Comparison of ENCODE assay signal across 19 cellular contexts in genomic region chr6:44528716-44529115, GRCh38.
DNase-seq lines count a peak whose midpoint lies in the region; ATAC-seq, FAIRE-seq and TF ChIP-seq lines count a peak whose summit lies in the region.
"Had no signal": no experiment of that assay in that cellular context is flagged by ENCODE, and none has a peak within 500 bp of the region (broad histone marks: within the 10 kb centered on the region; RNA-seq: fewer than 3 reads in every experiment).

No MANE protein-coding gene starts in this region.

- H2BK15ac ChIP-seq in H1 (ENCODE audit: low read length), result peak overlapping the region; percentile 61; the same call in 1 of the 2 replicates

- H2BK20ac ChIP-seq in H1 (ENCODE audit: low read length), result no peak overlapping the region

- no peak overlapping the region for H4K5ac ChIP-seq in H1 (ENCODE audit: insufficient read length, low read depth, low read length)

- TF ChIP-seq EP300 in H1 (IDR thresholded peaks at IDR 0.05; ENCODE audit: borderline replicate concordance in 1 of 2, low read depth in 2 of 2, low read length in 2 of 2), result no peak

- POLR2A ChIA-PET in H1 (lab: Charles Lee; ENCODE audit: partially characterized antibody), result no interaction called here

- CTCF ChIA-PET in H1 (lab: Charles Lee; ENCODE audit: partially characterized antibody), result interaction anchor here (0.9 to 1.0 kb wide), 2 partner anchors 56 to 59 kb away, joined by 3 to 4 read pairs; no protein-coding TSS in a partner anchor

- TF ChIP-seq POLR2A in H1 (IDR thresholded peaks at IDR 0.05; ENCODE audit: control extremely low read depth in 1 of 2, low read depth in 2 of 2, low read length in 2 of 2), result no peak

- H3K36me3 ChIP-seq in astrocyte (ENCODE audit: insufficient read depth, low read length), result no peaks in the 10 kb centered on the region
- no peaks in the 10 kb centered on the region; a peak in 1 of 8 replicates for H3K36me3 ChIP-seq in H1 (ENCODE audit: control insufficient read depth in 2 of 4, insufficient read depth in 4 of 4, low read length in 3 of 4)

- H2AFZ ChIP-seq in astrocyte (ENCODE audit: low read depth, low read length) (no peak overlapping the region), H1 (ENCODE audit: low read length) (no peak overlapping the region)

- 0 out of 2 replicates have a peak overlapping the region, but pooled peaks have one; percentile 13 for H3K18ac ChIP-seq in H1 (ENCODE audit: extremely low read depth, low read length)

- TF ChIP-seq CTCF in astrocyte (IDR thresholded peaks at IDR 0.05; ENCODE audit: insufficient read depth, low read depth, low read length) (no peak), H1 (IDR thresholded peaks at IDR 0.05; ENCODE audit: control extremely low read depth in 1 of 3, insufficient read depth in 1 of 3, low read depth in 1 of 3, low read length in 3 of 3) (no peak), nephron progenitor cell (IDR thresholded peaks at IDR 0.05) (no peak), osteocyte (IDR thresholded peaks at IDR 0.05) (no peak)

- peak overlapping the region; percentile 71; the same call in 1 of the 2 replicates for H2BK12ac ChIP-seq in H1 (ENCODE audit: low read depth, low read length)

- H3K79me1 ChIP-seq in H1 (ENCODE audit: low read depth, low read length), result no peaks in the 10 kb centered on the region

- H2BK5ac ChIP-seq in H1 (ENCODE audit: low read depth, low read length), result peak overlapping the region; percentile 63; the same call in 1 of the 2 replicates

- H4K20me1 ChIP-seq in astrocyte (ENCODE audit: insufficient read depth, low read length), result no peaks in the 10 kb centered on the region
- no peaks in the 10 kb centered on the region for H4K20me1 ChIP-seq in H1 (replicated peaks in 1 of 2; ENCODE audit: control insufficient read depth in 1 of 2, insufficient read depth in 2 of 2, low read length in 2 of 2)

- H3K9me3 Mint-ChIP-seq in astrocyte (ENCODE audit: unreplicated experiment) (peaks cover 7% of the 10 kb centered on the region), nephron progenitor cell (peaks cover 23% of the 10 kb centered on the region), osteocyte (ENCODE audit: unreplicated experiment) (peaks cover 8% of the 10 kb centered on the region)
- peaks cover 0 to 2% of the 10 kb centered on the region in 2 donors for H3K9me3 Mint-ChIP-seq in stimulated activated naive B cell treated with anti-CD40 and anti-IgM and Interleukin-4, amounts not matched to agents 10 μg/mL and 1 μg/mL and 100 μg/mL, for 72 hours

- no peaks in the 10 kb centered on the region for H3K4me1 Mint-ChIP-seq in astrocyte (ENCODE audit: low read depth, unreplicated experiment)
- H3K4me1 Mint-ChIP-seq in nephron progenitor cell, result peaks cover 63% of the 10 kb centered on the region
- no peaks in the 10 kb centered on the region for H3K4me1 Mint-ChIP-seq in osteocyte (ENCODE audit: unreplicated experiment)
- peaks cover 2 to 10% of the 10 kb centered on the region in 2 donors for H3K4me1 Mint-ChIP-seq in stimulated activated naive B cell treated with anti-CD40 and anti-IgM and Interleukin-4, amounts not matched to agents 10 μg/mL and 1 μg/mL and 100 μg/mL, for 72 hours

- H3K4me3 Mint-ChIP-seq in astrocyte (ENCODE audit: unreplicated experiment) (peak overlapping the region; percentile 52), nephron progenitor cell (peak overlapping the region; percentile 16), osteocyte (ENCODE audit: unreplicated experiment) (no peak overlapping the region)
- no peak overlapping the region for H3K4me3 Mint-ChIP-seq in stimulated activated naive B cell treated with anti-CD40 and anti-IgM and Interleukin-4, amounts not matched to agents 10 μg/mL and 1 μg/mL and 100 μg/mL, for 72 hours
- H3K4me3 Mint-ChIP-seq: CD4-positive, alpha-beta memory T cell; GM23338 had no signal

- no peak overlapping the region for H4K91ac ChIP-seq in H1 (replicated peaks; ENCODE audit: insufficient read length, low read length)

- ATAC-seq in stimulated activated naive B cell treated with anti-CD40 and anti-IgM and Interleukin-4, amounts not matched to agents 10 μg/mL and 1 μg/mL and 100 μg/mL, for 72 hours (replicated peaks), result no peak
- ATAC-seq in HG03039 (IDR thresholded peaks at IDR 0.05; ENCODE audit: unreplicated experiment), result no peak
- ATAC-seq: GM23338 had no signal

- no peak for DNase-seq in astrocyte (ENCODE audit: low read depth)
- DNase-seq in H1 (ENCODE audit: low read depth in 1 of 2, low spot score in 2 of 2), result no peak
- DNase-seq in nephron progenitor cell, result no peak
- DNase-seq in osteocyte (ENCODE audit: extremely low spot score, unreplicated experiment), result peak; percentile 53
- DNase-seq in stimulated activated naive B cell treated with anti-CD40 and anti-IgM and Interleukin-4, amounts not matched to agents 10 μg/mL and 1 μg/mL and 100 μg/mL, for 72 hours, result no peak
- DNase-seq in NCI-H226, result no peak
- DNase-seq: C1 segment of cervical spinal cord; Calu3; CD4-positive, alpha-beta memory T cell; COR-L47; DMS53; DMS79 treated with DMSO at 0.1 percent for 48 hours; GF-D8; HCEC 1CT had no signal

- H3K27me3 Mint-ChIP-seq in astrocyte (ENCODE audit: low read depth, unreplicated experiment) (peaks cover 18% of the 10 kb centered on the region), nephron progenitor cell (ENCODE audit: low read depth, poor library complexity) (peaks cover 3% of the 10 kb centered on the region), osteocyte (ENCODE audit: unreplicated experiment) (no peaks in the 10 kb centered on the region)
- peaks cover 11 to 14% of the 10 kb centered on the region in 2 donors for H3K27me3 Mint-ChIP-seq in stimulated activated naive B cell treated with anti-CD40 and anti-IgM and Interleukin-4, amounts not matched to agents 10 μg/mL and 1 μg/mL and 100 μg/mL, for 72 hours

- no peak overlapping the region for H2BK120ac ChIP-seq in H1 (replicated peaks; ENCODE audit: low read depth, low read length)

- FAIRE-seq in astrocyte (lab: Jason Lieb, UNC), result no peak
- no peak for FAIRE-seq in H1 (lab: Jason Lieb, UNC)
- FAIRE-seq: GM12891, GM18507, H54 had no signal

- H3K27me3 ChIP-seq in astrocyte (ENCODE audit: insufficient read depth, low read length), result peaks cover 17% of the 10 kb centered on the region
- no peaks in the 10 kb centered on the region; a peak in 1 of 7 replicates for H3K27me3 ChIP-seq in H1 (replicated peaks in 1 of 4; ENCODE audit: control insufficient read depth in 3 of 4, extremely low read depth in 1 of 4, insufficient read depth in 3 of 4, low read length in 3 of 4)

- H3K27ac ChIP-seq in astrocyte (ENCODE audit: low read depth, low read length), result no peak overlapping the region
- no peak overlapping the region for H3K27ac ChIP-seq in H1 (ENCODE audit: low read depth, low read length)

- H3K9me3 ChIP-seq in astrocyte (ENCODE audit: insufficient read depth, low read depth, low read length) (peaks cover 5% of the 10 kb centered on the region), H1 (ENCODE audit: insufficient read depth in 2 of 2, low read depth in 1 of 2, low read length in 1 of 2) (no peaks in the 10 kb centered on the region)

- H3K27ac Mint-ChIP-seq in astrocyte (ENCODE audit: unreplicated experiment) (no peak overlapping the region), nephron progenitor cell (peak overlapping the region; percentile 8), osteocyte (ENCODE audit: unreplicated experiment) (no peak overlapping the region)
- H3K27ac Mint-ChIP-seq in stimulated activated naive B cell treated with anti-CD40 and anti-IgM and Interleukin-4, amounts not matched to agents 10 μg/mL and 1 μg/mL and 100 μg/mL, for 72 hours, result no peak overlapping the region
- H3K27ac Mint-ChIP-seq: CD4-positive, alpha-beta memory T cell; GM23338 had no signal

- no peak overlapping the region for H3K14ac ChIP-seq in H1 (ENCODE audit: insufficient read length)

- H3K9ac ChIP-seq in astrocyte (ENCODE audit: low read length) (no peak overlapping the region), H1 (replicated peaks in 1 of 4; ENCODE audit: extremely low read depth in 1 of 4, low read depth in 3 of 4, low read length in 3 of 4) (no peak overlapping the region)

- WGBS in H1 (ENCODE audit: extremely low coverage in 1 of 2, insufficient coverage in 1 of 2, insufficient read length in 1 of 2, insufficient replicate concordance in 2 of 2, low coverage in 1 of 2, low lambda C conversion rate in 2 of 2, missing lambda C conversion rate in 1 of 2), 2 experiments, result 86% methylated on average over 2 of the region's 2 CpGs; no CpG with 5 or more reads in 1 of the 2 experiments

- no peak overlapping the region for H4K8ac ChIP-seq in H1 (ENCODE audit: extremely low read depth, insufficient read depth, low read length)

- H3K4me1 ChIP-seq in astrocyte (ENCODE audit: insufficient read depth, low read length) (no peaks in the 10 kb centered on the region), H1 (replicated peaks in 1 of 4; ENCODE audit: control insufficient read depth in 3 of 4, insufficient read depth in 4 of 4, low read length in 3 of 4) (peaks cover 0 to 3% (median 0%) of the 10 kb centered on the region in 4 experiments; a peak in 2 of 7 replicates)

- no peak overlapping the region for H3K4me3 ChIP-seq in astrocyte (ENCODE audit: insufficient read depth, low read depth, low read length)
- H3K4me3 ChIP-seq in H1 (ENCODE audit: extremely low read depth in 1 of 4, insufficient read depth in 2 of 4, low read depth in 3 of 4, low read length in 4 of 4), result no peak overlapping the region
- H3K4me3 ChIP-seq: GM23338 had no signal

- no peak overlapping the region for H3K4ac ChIP-seq in H1 (replicated peaks; ENCODE audit: insufficient read length, low read depth, low read length)

- H3K79me2 ChIP-seq in astrocyte (ENCODE audit: insufficient read depth, low read length), result no peaks in the 10 kb centered on the region
- H3K79me2 ChIP-seq in H1 (ENCODE audit: control insufficient read depth in 1 of 2, insufficient read depth in 2 of 2, low read length in 2 of 2), result no peaks in the 10 kb centered on the region

- no peak overlapping the region for H2AK5ac ChIP-seq in H1 (ENCODE audit: low read depth, low read length)

- H3K23me2 ChIP-seq in H1 (ENCODE audit: low read depth, low read length), result no peaks in the 10 kb centered on the region

- TF ChIP-seq RAD21 in H1 (IDR thresholded peaks at IDR 0.05 in 1 of 2, conservative IDR thresholded peaks at IDR 0.05 in 1 of 2; ENCODE audit: low read depth in 2 of 2, low read length in 2 of 2), result no peak

- H3K23ac ChIP-seq in H1 (ENCODE audit: insufficient read length), result no peak overlapping the region

- no peak overlapping the region for H3K56ac ChIP-seq in H1 (replicated peaks; ENCODE audit: insufficient read length, low read depth, low read length)

- peaks cover 2% of the 10 kb centered on the region for H3K36me3 Mint-ChIP-seq in astrocyte (ENCODE audit: low read depth, unreplicated experiment)
- H3K36me3 Mint-ChIP-seq in nephron progenitor cell (ENCODE audit: low read depth), result no peaks in the 10 kb centered on the region
- H3K36me3 Mint-ChIP-seq in osteocyte (ENCODE audit: unreplicated experiment), result no peaks in the 10 kb centered on the region
- no peaks in the 10 kb centered on the region for H3K36me3 Mint-ChIP-seq in stimulated activated naive B cell treated with anti-CD40 and anti-IgM and Interleukin-4, amounts not matched to agents 10 μg/mL and 1 μg/mL and 100 μg/mL, for 72 hours
- H3K36me3 Mint-ChIP-seq: CD4-positive, alpha-beta memory T cell had no signal

- H3K4me2 ChIP-seq in astrocyte (ENCODE audit: low read length) (no peak overlapping the region), H1 (ENCODE audit: insufficient read depth in 1 of 2, low read depth in 2 of 2, low read length in 2 of 2) (no peak overlapping the region)
- H3K4me2 ChIP-seq: GM23338 had no signal

Comparison
In these comparisons a context has a peak if more than half of its experiments do, and no peak if none do; other contexts are left out.
1. H3K4me3 Mint-ChIP-seq: peak in astrocyte (single experiment) and nephron progenitor cell (single experiment); none in osteocyte (single experiment) and stimulated activated naive B cell treated with anti-CD40 and anti-IgM and Interleukin-4, amounts not matched to agents 10 μg/mL and 1 μg/mL and 100 μg/mL, for 72 hours (0 of 2).